ENCODE assay signal across 11 cellular contexts in genomic region chr13:52695856-52696255, GRCh38. TPM values are rescaled to one million over a fixed set of nuclear protein-coding genes. Genes with fewer than 3 reads are reported as not detected.
DNase-seq lines count a peak whose midpoint lies in the region; ATAC-seq lines count a peak whose summit lies in the region.
"Had no signal": no experiment of that assay in that cellular context is flagged by ENCODE, and none has a peak within 500 bp of the region (broad histone marks: within the 10 kb centered on the region; RNA-seq: fewer than 3 reads in every experiment).

No MANE protein-coding gene starts in this region.

- POLR2A ChIA-PET in naive thymus-derived CD8-positive, alpha-beta T cell (lab: Charles Lee) = interaction anchor here (0.6 kb wide), 1 partner anchor 80 kb away, joined by 5 read pairs; no protein-coding TSS in a partner anchor

- peak overlapping the region; percentile 78 for H3K27ac Mint-ChIP-seq in activated CD4-positive, alpha-beta T cell treated with anti-CD3 and anti-CD28 coated beads, Interleukin-2, amount 10 ng/mL, durations not matched to agents 24 days and 14 days
- no peak overlapping the region for H3K27ac Mint-ChIP-seq in naive thymus-derived CD8-positive, alpha-beta T cell

- ATAC-seq in HG02852 (IDR thresholded peaks at IDR 0.05; ENCODE audit: unreplicated experiment) = peak; percentile 89
- no peak for ATAC-seq in naive thymus-derived CD8-positive, alpha-beta T cell

- H3K36me3 Mint-ChIP-seq in activated CD4-positive, alpha-beta T cell treated with anti-CD3 and anti-CD28 coated beads, Interleukin-2, amount 10 ng/mL, durations not matched to agents 24 days and 14 days (ENCODE audit: low read depth) = peaks cover 19% of the 10 kb centered on the region
- peaks cover 0 to 10% (median 8%) of the 10 kb centered on the region in 3 donors for H3K36me3 Mint-ChIP-seq in naive thymus-derived CD8-positive, alpha-beta T cell

- no peak overlapping the region for H3K4me3 Mint-ChIP-seq in activated CD4-positive, alpha-beta T cell treated with anti-CD3 and anti-CD28 coated beads, Interleukin-2, amount 10 ng/mL, durations not matched to agents 24 days and 14 days
- H3K4me3 Mint-ChIP-seq in naive thymus-derived CD8-positive, alpha-beta T cell = no peak overlapping the region

- DNase-seq in activated CD4-positive, alpha-beta T cell treated with anti-CD3 and anti-CD28 coated beads, Interleukin-2, amount 10 ng/mL, durations not matched to agents 24 days and 14 days = peak; percentile 70
- no peak for DNase-seq in activated CD4-positive, alpha-beta T cell treated with anti-CD3 and anti-CD28 coated beads for 1 hour
- DNase-seq in activated CD4-positive, alpha-beta T cell treated with anti-CD3 and anti-CD28 coated beads, Interleukin-2, amount 50 U/mL, for 48 hours = peak; percentile 19 to 37
- DNase-seq in stimulated activated CD4-positive, alpha-beta T cell treated with anti-CD3 and anti-CD28 coated beads, Interleukin-2, amount 100 ng/mL, for 48 hours = peak; percentile 3 to 9
- DNase-seq in naive thymus-derived CD8-positive, alpha-beta T cell = no peak
- no peak for DNase-seq in posterior cingulate gyrus
- no peak for DNase-seq in NCI-H187 treated with DMSO at 0.1 percent for 48 hours (lab: John Stamatoyannopoulos, UW)
- DNase-seq: dorsolateral prefrontal cortex, NCI-H146 had no signal

- H3K27me3 Mint-ChIP-seq in activated CD4-positive, alpha-beta T cell treated with anti-CD3 and anti-CD28 coated beads, Interleukin-2, amount 10 ng/mL, durations not matched to agents 24 days and 14 days = no peaks in the 10 kb centered on the region
- no peaks in the 10 kb centered on the region for H3K27me3 Mint-ChIP-seq in naive thymus-derived CD8-positive, alpha-beta T cell

- H3K9me3 Mint-ChIP-seq in activated CD4-positive, alpha-beta T cell treated with anti-CD3 and anti-CD28 coated beads, Interleukin-2, amount 10 ng/mL, durations not matched to agents 24 days and 14 days = no peaks in the 10 kb centered on the region
- no peaks in the 10 kb centered on the region for H3K9me3 Mint-ChIP-seq in naive thymus-derived CD8-positive, alpha-beta T cell

- peaks cover 13% of the 10 kb centered on the region for H3K4me1 Mint-ChIP-seq in activated CD4-positive, alpha-beta T cell treated with anti-CD3 and anti-CD28 coated beads, Interleukin-2, amount 10 ng/mL, durations not matched to agents 24 days and 14 days
- peaks cover 4 to 21% (median 10%) of the 10 kb centered on the region in 4 donors for H3K4me1 Mint-ChIP-seq in naive thymus-derived CD8-positive, alpha-beta T cell

- intact Hi-C loops in activated CD4-positive, alpha-beta T cell treated with anti-CD3 and anti-CD28 coated beads, Interleukin-2, amount 10 ng/mL, durations not matched to agents 24 days and 14 days (cut with micrococcal nuclease) = loop anchor here (1.0 kb wide), 1 partner anchor 44 kb away; the partner anchor contains the start of gene SUGT1
- intact Hi-C loops in posterior cingulate gyrus (cut with DNase I) = no loop called here

RNA-seq across cellular contexts. Expression of gene SUGT1, which starts 43.2 kb away (rescaled TPM):
- 71.2 and 77.8 TPM in 2 replicates for total RNA-seq in activated CD4-positive, alpha-beta T cell treated with anti-CD3 and anti-CD28 coated beads, Interleukin-2, amount 10 ng/mL, durations not matched to agents 24 days and 14 days
- total RNA-seq in naive thymus-derived CD8-positive, alpha-beta T cell = 10 to 100 TPM; 38.7 to 45.4 TPM
- polyA plus RNA-seq in naive thymus-derived CD8-positive, alpha-beta T cell = 10 to 100 TPM; 50.4 to 53.1 (median 51.3) TPM

RNA-seq across cellular contexts. Expression of gene CNMD, which starts 43.8 kb away (rescaled TPM):
- total RNA-seq in activated CD4-positive, alpha-beta T cell treated with anti-CD3 and anti-CD28 coated beads, Interleukin-2, amount 10 ng/mL, durations not matched to agents 24 days and 14 days = not detected in 2 replicates
- total RNA-seq in naive thymus-derived CD8-positive, alpha-beta T cell = not detected
- not detected for polyA plus RNA-seq in naive thymus-derived CD8-positive, alpha-beta T cell
- total RNA-seq: T-helper 1 cell treated with Interleukin-12 subunit alpha and Interleukin-12 subunit beta and Interleukin-4 antibody, amounts not matched to agents 30 ng/mL and 1 ng/mL, for 36 hours had no signal

RNA-seq across cellular contexts. Expression of gene HNRNPA1L2, which starts 53.6 kb away (rescaled TPM):
- total RNA-seq in activated CD4-positive, alpha-beta T cell treated with anti-CD3 and anti-CD28 coated beads, Interleukin-2, amount 10 ng/mL, durations not matched to agents 24 days and 14 days = 8.9 TPM in 2 replicates
- total RNA-seq in naive thymus-derived CD8-positive, alpha-beta T cell = 10 to 100 TPM; 18.1 to 19.2 TPM
- 10 to 100 TPM in 1 of 3 donors, 1 to 10 TPM in 2; 6.5 to 11.3 (median 8.7) TPM for polyA plus RNA-seq in naive thymus-derived CD8-positive, alpha-beta T cell

Comparison
In these comparisons a context has a peak if more than half of its experiments do, and no peak if none do; other contexts are left out.
1. DNase-seq: peak in activated CD4-positive, alpha-beta T cell treated with anti-CD3 and anti-CD28 coated beads, Interleukin-2, amount 10 ng/mL, durations not matched to agents 24 days and 14 days (single experiment), activated CD4-positive, alpha-beta T cell treated with anti-CD3 and anti-CD28 coated beads, Interleukin-2, amount 50 U/mL, for 48 hours (2 of 2) and stimulated activated CD4-positive, alpha-beta T cell treated with anti-CD3 and anti-CD28 coated beads, Interleukin-2, amount 100 ng/mL, for 48 hours (2 of 2); none in activated CD4-positive, alpha-beta T cell treated with anti-CD3 and anti-CD28 coated beads for 1 hour (single experiment), naive thymus-derived CD8-positive, alpha-beta T cell (0 of 10), posterior cingulate gyrus (0 of 10) and NCI-H187 treated with DMSO at 0.1 percent for 48 hours (single experiment).